ENCODE assay signal across 10 cellular contexts in genomic region chr7:131655447-131655846, GRCh38.
"Had no signal": no experiment of that assay in that cellular context is flagged by ENCODE, and none has a peak within 500 bp of the region (broad histone marks: within the 10 kb centered on the region; RNA-seq: fewer than 3 reads in every experiment).

No MANE protein-coding gene starts in this region.

- H3K9me3 ChIP-seq: adrenal gland, Peyer's patch had no signal

- H3K4me3 Mint-ChIP-seq: activated CD8-positive, alpha-beta T cell treated with anti-CD3 and anti-CD28 coated beads, Interleukin-2, amount 10 ng/mL, durations not matched to agents 7 days and 5 days; activated naive CD8-positive, alpha-beta T cell treated with anti-CD3 and anti-CD28 coated beads, Interleukin-2, amount 10 ng/mL, durations not matched to agents 7 days and 5 days; T-helper 1 cell treated with Interleukin-12 subunit alpha and Interleukin-12 subunit beta and Interleukin-4 antibody, amounts not matched to agents 30 μg/mL and 1 μg/mL, for 36 hours had no signal

- H3K27ac ChIP-seq: adrenal gland, Peyer's patch, RWPE1 had no signal

- H3K4me1 ChIP-seq: adrenal gland had no signal

- H3K27ac Mint-ChIP-seq: activated CD8-positive, alpha-beta T cell treated with anti-CD3 and anti-CD28 coated beads, Interleukin-2, amount 10 ng/mL, durations not matched to agents 7 days and 5 days; activated naive CD8-positive, alpha-beta T cell treated with anti-CD3 and anti-CD28 coated beads, Interleukin-2, amount 10 ng/mL, durations not matched to agents 7 days and 5 days; T-helper 1 cell treated with Interleukin-12 subunit alpha and Interleukin-12 subunit beta and Interleukin-4 antibody, amounts not matched to agents 30 μg/mL and 1 μg/mL, for 36 hours had no signal

- H3K36me3 Mint-ChIP-seq: activated naive CD8-positive, alpha-beta T cell treated with anti-CD3 and anti-CD28 coated beads, Interleukin-2, amount 10 ng/mL, durations not matched to agents 7 days and 5 days had no signal

- H3K36me3 ChIP-seq: adrenal gland, Peyer's patch had no signal

- DNase-seq: activated CD4-positive, alpha-beta T cell treated with anti-CD3 and anti-CD28 coated beads for 48 hours; activated CD8-positive, alpha-beta T cell treated with anti-CD3 and anti-CD28 coated beads, Interleukin-2, amount 10 ng/mL, durations not matched to agents 7 days and 5 days; activated naive CD4-positive, alpha-beta T cell treated with anti-CD3 and anti-CD28 coated beads, Interleukin-2, amount 50 U/mL, for 16 hours; activated naive CD8-positive, alpha-beta T cell treated with anti-CD3 and anti-CD28 coated beads, Interleukin-2, amount 10 ng/mL, durations not matched to agents 7 days and 5 days; adrenal gland; NCI-H2171 treated with DMSO at 0.1 percent for 48 hours; NCI-H226 had no signal

- H3K27me3 ChIP-seq: adrenal gland, Peyer's patch had no signal

- H3K9me3 Mint-ChIP-seq: T-helper 1 cell treated with Interleukin-12 subunit alpha and Interleukin-12 subunit beta and Interleukin-4 antibody, amounts not matched to agents 30 μg/mL and 1 μg/mL, for 36 hours had no signal

- H3K4me3 ChIP-seq: adrenal gland, Peyer's patch had no signal
